1 cellular context compared by ENCODE assay signal in genomic region chr13:106118996-106119395, GRCh38.
TF ChIP-seq lines count a peak whose summit lies in the region.

No MANE protein-coding gene starts in this region.

TF ChIP-seq in GM23338, 12 proteins besides CTCF, POLR2A, EP300 and RAD21 (continued from another document):
- no peak for TF ChIP-seq REST (IDR thresholded peaks at IDR 0.05; ENCODE audit: unreplicated experiment)
- no peak for TF ChIP-seq EZH2phosphoT487 (IDR thresholded peaks at IDR 0.05; ENCODE audit: unreplicated experiment)
- TF ChIP-seq ZNF462 (CRISPR knock-in tag; IDR thresholded peaks at IDR 0.05): no peak
- TF ChIP-seq STAT1 (IDR thresholded peaks at IDR 0.05; ENCODE audit: unreplicated experiment): no peak
- TF ChIP-seq EZH2 (IDR thresholded peaks at IDR 0.05; ENCODE audit: low read depth, unreplicated experiment): no peak
- TF ChIP-seq CREB1 (CRISPR knock-in tag; IDR thresholded peaks at IDR 0.05; ENCODE audit: low read depth): no peak
- no peak for TF ChIP-seq NANOG (IDR thresholded peaks at IDR 0.05; ENCODE audit: borderline replicate concordance)
- no peak for TF ChIP-seq POLR2AphosphoS5 (IDR thresholded peaks at IDR 0.05; ENCODE audit: low read depth)
- no peak for TF ChIP-seq ETS1 (IDR thresholded peaks at IDR 0.05)
